ENCODE assay signal across 8 cellular contexts in genomic region chr16:56617212-56618085, GRCh38. TPM values are rescaled to one million over a fixed set of nuclear protein-coding genes. Genes with fewer than 3 reads are reported as not detected.
DNase-seq lines count a peak whose midpoint lies in the region; ATAC-seq and TF ChIP-seq lines count a peak whose summit lies in the region.

No MANE protein-coding gene starts in this region.

- peak; percentile 90 for ATAC-seq in naive thymus-derived CD4-positive, alpha-beta T cell
- no peak for ATAC-seq in HG03159 (IDR thresholded peaks at IDR 0.05; ENCODE audit: unreplicated experiment)

- DNase-seq in H7, result peak; percentile 74
- DNase-seq in activated T-cell treated with anti-CD3 and anti-CD28 coated beads for 48 hours (ENCODE audit: low read depth), result peak; percentile 67
- peak; percentile 82 for DNase-seq in fibroblast of gingiva (ENCODE audit: low read depth)
- DNase-seq in naive thymus-derived CD4-positive, alpha-beta T cell, result peak in 7 of 9 donors; percentile 33 to 64 (median 42)
- DNase-seq in tibial nerve (ENCODE audit: low spot score in 2 of 2), result no peak
- no peak for DNase-seq in NCI-H526 treated with DMSO at 0.1 percent for 48 hours (lab: John Stamatoyannopoulos, UW)
- DNase-seq in HPDE6-E6E7 (ENCODE audit: extremely low spot score), result no peak

- H3K27me3 Mint-ChIP-seq in naive thymus-derived CD4-positive, alpha-beta T cell, result peaks cover 0 to 18% (median 4%) of the 10 kb centered on the region in 5 donors

- H3K36me3 ChIP-seq in H7 (replicated peaks; ENCODE audit: control insufficient read depth, insufficient read depth, low read length) (no peaks in the 10 kb centered on the region), tibial nerve (no peaks in the 10 kb centered on the region)
- H3K36me3 ChIP-seq in naive thymus-derived CD4-positive, alpha-beta T cell (ENCODE audit: control insufficient read depth in 2 of 3, insufficient read depth in 3 of 3, low read length in 3 of 3), result no peaks in the 10 kb centered on the region

- H3K4me3 Mint-ChIP-seq in naive thymus-derived CD4-positive, alpha-beta T cell, result peak overlapping the region; percentile 58 to 87 (median 78)

- peak overlapping the region; percentile 53 for H3K4me3 ChIP-seq in H7 (ENCODE audit: insufficient read depth, low read depth, low read length)
- H3K4me3 ChIP-seq in naive thymus-derived CD4-positive, alpha-beta T cell (ENCODE audit: low read length), result no peak overlapping the region
- H3K4me3 ChIP-seq in tibial nerve, result peak overlapping the region; percentile 30 to 52 (median 38)

- peak in 1 of 2 donors; percentile 82 for TF ChIP-seq EP300 in tibial nerve (IDR thresholded peaks at IDR 0.05)

- CTCF ChIA-PET in naive thymus-derived CD4-positive, alpha-beta T cell (lab: Charles Lee), result interaction anchor here (1.3 kb wide), 1 partner anchor 26 kb away, joined by 3 read pairs; no protein-coding TSS in a partner anchor

- WGBS in tibial nerve, 2 donors, result 4 to 11% methylated on average over 34 to 36 of the region's 41 CpGs

- peaks cover 0 to 46% (median 12%) of the 10 kb centered on the region in 7 donors for H3K4me1 Mint-ChIP-seq in naive thymus-derived CD4-positive, alpha-beta T cell

- POLR2A ChIA-PET in naive thymus-derived CD4-positive, alpha-beta T cell (lab: Charles Lee), result interaction anchor here (0.8 to 0.9 kb wide), 4 partner anchors 8 to 103 kb away, joined by 3 to 6 read pairs (median 4); partner anchors contain the start of gene MT1E

- H3K36me3 Mint-ChIP-seq in naive thymus-derived CD4-positive, alpha-beta T cell, result no peaks in the 10 kb centered on the region

- TF ChIP-seq CTCF in tibial nerve (IDR thresholded peaks at IDR 0.05), result peak in 3 of 5 experiments; percentile 5 to 34 (median 23)

- intact Hi-C loops in naive thymus-derived CD4-positive, alpha-beta T cell (cut with micrococcal nuclease), result loop anchor here (1.0 kb wide), 3 partner anchors 8 to 9 kb away; partner anchors contain the start of genes MT1E (in 2 of the 2) and MT2A (in 1 of the 2)

- no peak overlapping the region for H3K27ac ChIP-seq in naive thymus-derived CD4-positive, alpha-beta T cell (ENCODE audit: low read depth, low read length)
- H3K27ac ChIP-seq in tibial nerve, result peak overlapping the region; percentile 32 to 73 (median 54)

- no peaks in the 10 kb centered on the region for H3K9me3 Mint-ChIP-seq in naive thymus-derived CD4-positive, alpha-beta T cell

- peak in 1 of 2 donors; percentile 62 for TF ChIP-seq POLR2A in tibial nerve (IDR thresholded peaks at IDR 0.05)

- H3K9me3 ChIP-seq in naive thymus-derived CD4-positive, alpha-beta T cell (ENCODE audit: control insufficient read depth in 2 of 3, low read length in 3 of 3), result no peaks in the 10 kb centered on the region
- H3K9me3 ChIP-seq in tibial nerve, result no peaks in the 10 kb centered on the region

- H3K27me3 ChIP-seq in H7 (ENCODE audit: control insufficient read depth, insufficient read depth, low read length) (peaks cover 50% of the 10 kb centered on the region), tibial nerve (no peaks in the 10 kb centered on the region)
- no peaks in the 10 kb centered on the region for H3K27me3 ChIP-seq in naive thymus-derived CD4-positive, alpha-beta T cell (ENCODE audit: control insufficient read depth in 2 of 2, insufficient read depth in 2 of 2, low read length in 2 of 2)

- peaks cover 0 to 7% of the 10 kb centered on the region in 2 donors for H3K4me1 ChIP-seq in naive thymus-derived CD4-positive, alpha-beta T cell (ENCODE audit: control insufficient read depth in 2 of 2, insufficient read depth in 2 of 2, low read length in 2 of 2)
- peaks cover 0 to 17% (median 10%) of the 10 kb centered on the region in 4 donors for H3K4me1 ChIP-seq in tibial nerve

- peak overlapping the region in 2 of 9 donors; percentile 52 to 82 for H3K27ac Mint-ChIP-seq in naive thymus-derived CD4-positive, alpha-beta T cell

RNA-seq across cellular contexts. Expression of gene MT1E, which starts 8.1 kb away (rescaled TPM):
- total RNA-seq in H7 (2014; rRNA removed; shearing (Covaris generic)), result 22.3 and 35.8 TPM in 2 replicates
- total RNA-seq in naive thymus-derived CD4-positive, alpha-beta T cell, result 100 to 1,000 TPM in 1 of 5 experiments, 1 to 10 TPM in 1, under 1 TPM in 2, not detected in 1; 0.45 to 166 (median 2.5) TPM
- polyA plus RNA-seq in naive thymus-derived CD4-positive, alpha-beta T cell, result 1 to 10 TPM; 3.5 to 5.2 TPM
- 1,000 to 10,000 TPM in 1 of 4 donors, 100 to 1,000 TPM in 3; 229 to 1,068 (median 290) TPM for total RNA-seq in tibial nerve

RNA-seq across cellular contexts. Expression of gene MT2A, which starts 9.1 kb away (rescaled TPM):
- 31.9 and 36.9 TPM in 2 replicates for total RNA-seq in H7 (2014; rRNA removed; shearing (Covaris generic))
- total RNA-seq in naive thymus-derived CD4-positive, alpha-beta T cell, result 100 to 1,000 TPM in 1 of 5 experiments, 10 to 100 TPM in 4; 15.0 to 435 (median 32.8) TPM
- polyA plus RNA-seq in naive thymus-derived CD4-positive, alpha-beta T cell, result 100 to 1,000 TPM; 113 to 168 TPM
- total RNA-seq in tibial nerve, result 100 to 1,000 TPM; 154 to 612 (median 354) TPM

RNA-seq across cellular contexts. Expression of gene MT1M, which starts 15.0 kb away (rescaled TPM):
- 0.80 and 0.81 TPM in 2 replicates for total RNA-seq in H7 (2014; rRNA removed; shearing (Covaris generic))
- total RNA-seq in naive thymus-derived CD4-positive, alpha-beta T cell, result not detected
- not detected for polyA plus RNA-seq in naive thymus-derived CD4-positive, alpha-beta T cell
- total RNA-seq in tibial nerve, result 100 to 1,000 TPM in 1 of 4 donors, 10 to 100 TPM in 3; 38.5 to 103 (median 53.2) TPM

RNA-seq across cellular contexts. Expression of gene MT1A, which starts 21.0 kb away (rescaled TPM):
- total RNA-seq in H7 (2014; rRNA removed; shearing (Covaris generic)), result 1.1 TPM in 1 of 2 replicates, not detected in the other
- total RNA-seq in naive thymus-derived CD4-positive, alpha-beta T cell, result under 1 TPM in 1 of 5 experiments, not detected in 4; 0.92 TPM
- polyA plus RNA-seq in naive thymus-derived CD4-positive, alpha-beta T cell, result not detected
- 100 to 1,000 TPM in 1 of 4 donors, 10 to 100 TPM in 2, not detected in 1; 18.8 to 365 (median 93.3) TPM for total RNA-seq in tibial nerve

RNA-seq across cellular contexts. Expression of gene MT3, which starts 28.1 kb away (rescaled TPM):
- 0.31 TPM in 1 of 2 replicates, not detected in the other for total RNA-seq in H7 (2014; rRNA removed; shearing (Covaris generic))
- 1 to 10 TPM in 2 of 5 experiments, under 1 TPM in 1, not detected in 2; 0.76 to 4.0 (median 1.5) TPM for total RNA-seq in naive thymus-derived CD4-positive, alpha-beta T cell
- polyA plus RNA-seq in naive thymus-derived CD4-positive, alpha-beta T cell, result 1 to 10 TPM; 3.8 to 4.5 TPM
- total RNA-seq in tibial nerve, result 100 to 1,000 TPM in 3 of 4 donors, 10 to 100 TPM in 1; 92.4 to 291 (median 156) TPM

Comparison
In these comparisons a context has a peak if more than half of its experiments do, and no peak if none do; other contexts are left out.
1. DNase-seq: peak in H7 (single experiment), activated T-cell treated with anti-CD3 and anti-CD28 coated beads for 48 hours (single experiment), fibroblast of gingiva (single experiment) and naive thymus-derived CD4-positive, alpha-beta T cell (7 of 9); none in tibial nerve (0 of 2), NCI-H526 treated with DMSO at 0.1 percent for 48 hours (single experiment) and HPDE6-E6E7 (single experiment).
2. RNA of gene MT1M, which starts 15.0 kb away (total RNA-seq): 38.5 to 103 TPM in tibial nerve; 0.80 to 0.81 TPM in H7 and not detected in naive thymus-derived CD4-positive, alpha-beta T cell; every median in the first group is over 10 times any median in the second.